9 cellular contexts compared by ENCODE assay signal in genomic region chr2:64062840-64063239, GRCh38. TPM values are rescaled to one million over a fixed set of nuclear protein-coding genes. Genes with fewer than 3 reads are reported as not detected.
DNase-seq lines count a peak whose midpoint lies in the region; ATAC-seq and TF ChIP-seq lines count a peak whose summit lies in the region.
"Had no signal": no experiment of that assay in that cellular context is flagged by ENCODE, and none has a peak within 500 bp of the region (broad histone marks: within the 10 kb centered on the region; RNA-seq: fewer than 3 reads in every experiment).

No MANE protein-coding gene starts in this region.

- no peaks in the 10 kb centered on the region for H4K20me1 ChIP-seq in OCI-LY7 (ENCODE audit: insufficient read depth, low read length)

- peak overlapping the region; percentile 90 for H3K27ac Mint-ChIP-seq in CD4-positive, alpha-beta T cell

- H3K27me3 ChIP-seq in CD4-positive, alpha-beta T cell (ENCODE audit: control insufficient read depth, insufficient read depth, low read length), result no peaks in the 10 kb centered on the region
- H3K27me3 ChIP-seq in ovary, result no peaks in the 10 kb centered on the region
- no peaks in the 10 kb centered on the region for H3K27me3 ChIP-seq in gastrocnemius medialis
- H3K27me3 ChIP-seq in dorsolateral prefrontal cortex, result no peaks in the 10 kb centered on the region
- H3K27me3 ChIP-seq in transverse colon, result no peaks in the 10 kb centered on the region
- H3K27me3 ChIP-seq: right lobe of liver had no signal

- no peak for TF ChIP-seq CTCF in CD4-positive, alpha-beta T cell (IDR thresholded peaks at IDR 0.05)
- TF ChIP-seq CTCF in OCI-LY7 (conservative IDR thresholded peaks at IDR 0.05; ENCODE audit: low read length) (no peak), ovary (IDR thresholded peaks at IDR 0.05) (no peak), gastrocnemius medialis (IDR thresholded peaks at IDR 0.05 in 4 of 5, conservative IDR thresholded peaks at IDR 0.05 in 1 of 5) (no peak), dorsolateral prefrontal cortex (IDR thresholded peaks at IDR 0.05 in 54 of 56, conservative IDR thresholded peaks at IDR 0.05 in 2 of 56; ENCODE audit: low read depth in 1 of 56, partially characterized antibody in 56 of 56) (no peak), transverse colon (IDR thresholded peaks at IDR 0.05) (no peak)

- ATAC-seq in CD4-positive, alpha-beta T cell (ENCODE audit: poor library complexity), result no peak
- ATAC-seq in GM21423 (IDR thresholded peaks at IDR 0.05; ENCODE audit: unreplicated experiment), result peak; percentile 56
- ATAC-seq in gastrocnemius medialis, result no peak

- peaks cover 28% of the 10 kb centered on the region for H3K4me1 Mint-ChIP-seq in CD4-positive, alpha-beta T cell (ENCODE audit: low read depth)

- H2AFZ ChIP-seq in OCI-LY7 (ENCODE audit: low read length), result peak overlapping the region; percentile 72; the same call in 1 of the 2 replicates

- H3K36me3 ChIP-seq in OCI-LY7 (ENCODE audit: insufficient read depth, low read length) (peaks cover 12% of the 10 kb centered on the region; the same call in 1 of the 2 replicates), ovary (no peaks in the 10 kb centered on the region), gastrocnemius medialis (no peaks in the 10 kb centered on the region), transverse colon (no peaks in the 10 kb centered on the region)
- H3K36me3 ChIP-seq: right lobe of liver had no signal

- BruUV-seq in OCI-LY7 (replicated peaks; lab: Mats Ljungman, UMichigan), result no TSS peak

- peak overlapping the region; percentile 66 for H3K4me2 ChIP-seq in OCI-LY7 (ENCODE audit: low read length)

- no peaks in the 10 kb centered on the region for H3K36me3 Mint-ChIP-seq in CD4-positive, alpha-beta T cell (ENCODE audit: low read depth)

- peaks cover 96% of the 10 kb centered on the region for H3K4me1 ChIP-seq in OCI-LY7 (ENCODE audit: insufficient read depth, low read length, poor library complexity, severe bottlenecking)
- H3K4me1 ChIP-seq in ovary (ENCODE audit: insufficient read depth), result no peaks in the 10 kb centered on the region
- H3K4me1 ChIP-seq in gastrocnemius medialis, result no peaks in the 10 kb centered on the region
- peaks cover 3 to 23% (median 16%) of the 10 kb centered on the region in 4 donors for H3K4me1 ChIP-seq in transverse colon
- H3K4me1 ChIP-seq: right lobe of liver had no signal

- no peak for DNase-seq in CD4-positive, alpha-beta T cell
- DNase-seq in OCI-LY7 (ENCODE audit: low spot score) (peak; percentile 78), glomerular visceral epithelial cell (ENCODE audit: extremely low spot score) (peak; percentile 56), ovary (no peak), gastrocnemius medialis (no peak), dorsolateral prefrontal cortex (no peak), transverse colon (no peak)
- DNase-seq: right lobe of liver had no signal

- H3K9me2 ChIP-seq in OCI-LY7 (ENCODE audit: insufficient read depth, low read length), result no peaks in the 10 kb centered on the region

- CTCF ChIA-PET in CD4-positive, alpha-beta T cell (lab: Charles Lee), result interaction anchor here (0.6 to 2.5 kb wide), 2 partner anchors 13 to 157 kb away, joined by 3 to 8 read pairs; no protein-coding TSS in a partner anchor
- CTCF ChIA-PET in OCI-LY7 (lab: Charles Lee; ENCODE audit: unreplicated experiment), result no interaction called here

- POLR2A ChIA-PET in CD4-positive, alpha-beta T cell (lab: Charles Lee), result interaction anchor here (1.3 to 1.6 kb wide), 2 partner anchors 70 to 165 kb away, joined by 4 read pairs; no protein-coding TSS in a partner anchor
- POLR2A ChIA-PET in OCI-LY7 (lab: Charles Lee), result interaction anchor here (0.6 to 5.2 kb wide), 16 partner anchors 8 to 708 kb away, joined by 3 to 57 read pairs (median 5); no protein-coding TSS in a partner anchor

- H3K4me3 ChIP-seq in OCI-LY7 (ENCODE audit: low read depth, low read length, poor library complexity, severe bottlenecking) (peak overlapping the region; percentile 36), ovary (no peak overlapping the region), gastrocnemius medialis (no peak overlapping the region), dorsolateral prefrontal cortex (no peak overlapping the region), transverse colon (no peak overlapping the region)
- H3K4me3 ChIP-seq: right lobe of liver had no signal

- no peaks in the 10 kb centered on the region for H3K79me2 ChIP-seq in OCI-LY7 (ENCODE audit: insufficient read depth, low read depth, low read length)

- no peaks in the 10 kb centered on the region for H3K9me3 ChIP-seq in CD4-positive, alpha-beta T cell (ENCODE audit: control insufficient read depth, low read length)
- H3K9me3 ChIP-seq in OCI-LY7 (ENCODE audit: low read length) (no peaks in the 10 kb centered on the region), ovary (no peaks in the 10 kb centered on the region), gastrocnemius medialis (no peaks in the 10 kb centered on the region), transverse colon (no peaks in the 10 kb centered on the region)
- H3K9me3 ChIP-seq: right lobe of liver had no signal

- peaks cover 2% of the 10 kb centered on the region for H3K9me3 Mint-ChIP-seq in CD4-positive, alpha-beta T cell

- TF ChIP-seq POLR2A in ovary (IDR thresholded peaks at IDR 0.05) (no peak), gastrocnemius medialis (IDR thresholded peaks at IDR 0.05) (no peak), transverse colon (IDR thresholded peaks at IDR 0.05) (no peak)

- in situ Hi-C loops in gastrocnemius medialis (cut with MboI; ENCODE audit: low sequenced_read_pairs in 4 of 4) (loop anchor here in 2 of 4 donors (25.0 kb wide), 2 partner anchors 249 to 424 kb away; no protein-coding TSS in a partner anchor), transverse colon (cut with MboI; ENCODE audit: low pct_ligation_motif_present in 1 of 4, low pct_unique_long_range_greater_than_20kb in 1 of 4, low sequenced_read_pairs in 3 of 4) (loop anchor here in 3 of 4 donors (25.0 kb wide), 2 partner anchors 249 to 824 kb away; no protein-coding TSS in a partner anchor)

- no peak for TF ChIP-seq EP300 in ovary (IDR thresholded peaks at IDR 0.05)
- no peak for TF ChIP-seq EP300 in transverse colon (IDR thresholded peaks at IDR 0.05; ENCODE audit: low read depth)

- no peak overlapping the region for H3K4me3 Mint-ChIP-seq in CD4-positive, alpha-beta T cell

- no peaks in the 10 kb centered on the region for H3K27me3 Mint-ChIP-seq in CD4-positive, alpha-beta T cell

- intact Hi-C loops in CD4-positive, alpha-beta T cell (cut with DNase I, micrococcal nuclease), result no loop called here
- intact Hi-C loops in OCI-LY7 (cut with micrococcal nuclease; ENCODE audit: unreplicated experiment) (loop anchor here (2.0 kb wide), 1 partner anchor 24 kb away; no protein-coding TSS in a partner anchor), ovary (cut with DNase I) (no loop called here), gastrocnemius medialis (cut with DNase I; ENCODE audit: low total_unique reads) (no loop called here), dorsolateral prefrontal cortex (cut with DNase I) (no loop called here), transverse colon (cut with DNase I; ENCODE audit: low total_unique reads) (no loop called here)

- H3K27ac ChIP-seq in CD4-positive, alpha-beta T cell (ENCODE audit: low read depth, low read length), result no peak overlapping the region
- peak overlapping the region; percentile 96 for H3K27ac ChIP-seq in OCI-LY7 (ENCODE audit: low read depth, low read length, poor library complexity, severe bottlenecking)
- no peak overlapping the region for H3K27ac ChIP-seq in ovary
- peak overlapping the region in 1 of 4 donors; percentile 63 for H3K27ac ChIP-seq in gastrocnemius medialis
- H3K27ac ChIP-seq in dorsolateral prefrontal cortex, result peak overlapping the region in 13 of 59 donors; percentile 49 to 84 (median 76)
- H3K27ac ChIP-seq in transverse colon, result peak overlapping the region in 2 of 4 donors; percentile 47 to 52

RNA-seq across cellular contexts. Expression of gene VPS54, which starts 43.6 kb away (rescaled TPM):
- 10 to 100 TPM in 1 of 2 experiments, 1 to 10 TPM in 1; 9.5 to 10.8 TPM for total RNA-seq in CD4-positive, alpha-beta T cell
- total RNA-seq in OCI-LY7 (2014; rRNA removed; shearing (Covaris generic)), result 12.9 and 14.7 TPM in 2 replicates
- total RNA-seq in OCI-LY7 (2022) (17.8 and 19.0 TPM in 2 replicates), ovary (10 to 100 TPM; 17.9 to 28.6 (median 26.0) TPM), gastrocnemius medialis (10 to 100 TPM in 2 of 4 donors, 1 to 10 TPM in 2; 7.9 to 12.4 (median 9.8) TPM), dorsolateral prefrontal cortex (10 to 100 TPM; 11.8 to 23.3 (median 17.3) TPM), transverse colon (10 to 100 TPM in 3 of 4 donors, 1 to 10 TPM in 1; 4.1 to 27.6 (median 18.6) TPM)
- polyA plus RNA-seq in ovary, result 10 to 100 TPM; 18.3 to 18.7 TPM

Comparison
In these comparisons a context has a peak if more than half of its experiments do, and no peak if none do; other contexts are left out.
1. DNase-seq: peak in OCI-LY7 (single experiment) and glomerular visceral epithelial cell (single experiment); none in CD4-positive, alpha-beta T cell (0 of 10), ovary (0 of 5), gastrocnemius medialis (0 of 2), dorsolateral prefrontal cortex (0 of 10) and transverse colon (single experiment).